In the genomic region with DNA sequence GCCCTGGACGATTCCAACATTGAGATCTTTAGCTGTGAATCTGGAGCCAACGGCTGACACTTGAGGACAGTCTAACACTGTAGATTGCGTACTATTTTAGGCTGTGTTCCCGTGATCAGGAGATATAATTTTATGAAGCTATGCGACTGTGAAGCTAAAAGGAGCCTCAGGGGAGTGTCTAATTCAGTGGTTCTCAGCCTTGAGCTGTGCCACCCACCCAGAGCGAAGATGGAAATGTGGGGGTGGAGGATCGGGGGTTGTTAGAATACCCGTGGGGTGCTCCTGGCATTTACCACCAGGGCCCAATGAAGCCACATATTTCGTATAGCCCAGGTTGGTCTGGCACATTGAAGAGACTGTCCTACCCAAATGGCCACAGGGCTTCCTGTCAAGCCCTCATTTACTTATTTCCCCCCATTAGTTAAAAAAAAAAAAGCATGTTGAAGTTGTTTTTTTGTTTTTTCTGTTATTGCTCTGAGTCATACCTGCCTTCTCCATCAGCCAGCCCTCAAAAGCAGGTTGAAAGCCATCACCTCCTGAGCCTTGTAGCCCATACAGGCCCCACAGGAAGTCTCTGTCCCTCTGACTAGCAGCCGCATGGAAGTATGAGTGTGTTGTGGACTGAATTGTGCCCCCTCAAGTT, we compare ENCODE assay signal across 8 cellular contexts.
DNase-seq lines count a peak whose midpoint lies in the region; ATAC-seq and TF ChIP-seq lines count a peak whose summit lies in the region.

No MANE protein-coding gene starts in this region.

- DNase-seq in activated CD8-positive, alpha-beta memory T cell treated with anti-CD3 and anti-CD28 coated beads, Interleukin-2, amount 50 U/mL, for 48 hours, result peak; percentile 67
- no peak for DNase-seq in osteoblast (ENCODE audit: insufficient read length, low spot score, missing footprints)
- DNase-seq in left lobe of liver (ENCODE audit: low spot score), result no peak
- no peak for DNase-seq in cerebellar nuclear complex (lab: John Stamatoyannopoulos, UW)
- DNase-seq in PC-9, result no peak
- DNase-seq in OCI-M1 (lab: John Stamatoyannopoulos, UW), result no peak

- no TSS peak for BruUV-seq in PC-9 (replicated peaks; lab: Mats Ljungman, UMichigan)

- ATAC-seq in GM18520 (IDR thresholded peaks at IDR 0.05; ENCODE audit: unreplicated experiment), result peak; percentile 38
- peak; percentile 37 for ATAC-seq in HG02798 (IDR thresholded peaks at IDR 0.05; ENCODE audit: poor library complexity, unreplicated experiment)
- ATAC-seq in left lobe of liver, result no peak

- H3K4me3 ChIP-seq in osteoblast (ENCODE audit: insufficient read depth, low read length), result no peak overlapping the region
- no peak overlapping the region for H3K4me3 ChIP-seq in PC-9

- POLR2A ChIA-PET in PC-9 (lab: Charles Lee; ENCODE audit: unreplicated experiment), result no interaction called here

- H3K27ac ChIP-seq in osteoblast (ENCODE audit: low read depth, low read length) (peak overlapping the region; percentile 84), PC-9 (no peak overlapping the region)

- no peaks in the 10 kb centered on the region for H3K9me3 ChIP-seq in osteoblast (ENCODE audit: low read depth, low read length)
- no peaks in the 10 kb centered on the region for H3K9me3 ChIP-seq in PC-9 (ENCODE audit: insufficient read depth, low read depth)

- H3K4me2 ChIP-seq in osteoblast (ENCODE audit: insufficient read depth, low read length), result no peak overlapping the region
- H3K4me2 ChIP-seq in PC-9, result no peak overlapping the region

- H2AFZ ChIP-seq in osteoblast (ENCODE audit: low read length) (no peak overlapping the region), PC-9 (no peak overlapping the region)

- peaks cover 13% of the 10 kb centered on the region for H3K36me3 ChIP-seq in osteoblast (ENCODE audit: insufficient read depth, low read length)
- no peaks in the 10 kb centered on the region for H3K36me3 ChIP-seq in PC-9 (ENCODE audit: low read depth)

- H3K27me3 ChIP-seq in osteoblast (ENCODE audit: insufficient read depth, low read length), result no peaks in the 10 kb centered on the region
- no peaks in the 10 kb centered on the region for H3K27me3 ChIP-seq in PC-9 (ENCODE audit: insufficient read depth, low read depth)

- no peaks in the 10 kb centered on the region for H3K9me2 ChIP-seq in PC-9 (ENCODE audit: insufficient read depth)

- H4K20me1 ChIP-seq in osteoblast (ENCODE audit: insufficient read depth, low read length) (peaks cover 24% of the 10 kb centered on the region), PC-9 (ENCODE audit: insufficient read depth) (no peaks in the 10 kb centered on the region)

- TF ChIP-seq CTCF in osteoblast (IDR thresholded peaks at IDR 0.05; ENCODE audit: extremely low read depth, low read depth, low read length) (no peak), PC-9 (conservative IDR thresholded peaks at IDR 0.05) (no peak)

- peaks cover 50% of the 10 kb centered on the region for H3K79me2 ChIP-seq in osteoblast (ENCODE audit: insufficient read depth, low read length)
- H3K79me2 ChIP-seq in PC-9 (ENCODE audit: low read depth), result no peaks in the 10 kb centered on the region

- H3K4me1 ChIP-seq in osteoblast (ENCODE audit: insufficient read depth, low read length) (peaks cover 48% of the 10 kb centered on the region), PC-9 (replicated peaks; ENCODE audit: insufficient read depth) (peaks cover 18% of the 10 kb centered on the region)

- CTCF ChIA-PET in PC-9 (lab: Charles Lee), result no interaction called here

- H3F3A ChIP-seq in PC-9 (ENCODE audit: insufficient read depth, low read depth), result peaks cover 5% of the 10 kb centered on the region; the same call in 1 of the 2 replicates

- intact Hi-C loops in PC-9 (cut with micrococcal nuclease; ENCODE audit: unreplicated experiment), result no loop called here
